8 cellular contexts compared by ENCODE assay signal in genomic region chr9:35114113-35114847, GRCh38. TPM values are rescaled to one million over a fixed set of nuclear protein-coding genes. Genes with fewer than 3 reads are reported as not detected.
DNase-seq lines count a peak whose midpoint lies in the region; ATAC-seq and TF ChIP-seq lines count a peak whose summit lies in the region.

No MANE protein-coding gene starts in this region.

- H3K4me2 ChIP-seq in fibroblast of lung (ENCODE audit: extremely low read depth, insufficient read depth, low read length) = peak overlapping the region; percentile 100

- ATAC-seq in HG03378 (IDR thresholded peaks at IDR 0.05; ENCODE audit: unreplicated experiment) = peak; percentile 24
- peak; percentile 2 to 12 for ATAC-seq in activated T-cell treated with anti-CD3 and anti-CD28 coated beads, Interleukin-2, amount 50 U/mL, for 72 hours (replicated peaks in 1 of 2)
- peak; percentile 31 for ATAC-seq in naive thymus-derived CD4-positive, alpha-beta T cell
- ATAC-seq in GM21786 (IDR thresholded peaks at IDR 0.05; ENCODE audit: unreplicated experiment) = no peak

- intact Hi-C loops in naive thymus-derived CD4-positive, alpha-beta T cell (cut with micrococcal nuclease) = loop anchor here (2.0 to 10.0 kb wide), 12 partner anchors 301 to 1949 kb away; partner anchors contain the start of genes B4GALT1 (in 1 of the 2), CCDC107 (in 1 of the 2), CCL27 (in 1 of the 2) and CLTA (in 1 of the 2)

- peak overlapping the region; percentile 25 for H2AFZ ChIP-seq in fibroblast of lung (ENCODE audit: low read length)

- no peaks in the 10 kb centered on the region for H3K9me3 Mint-ChIP-seq in activated T-cell treated with anti-CD3 and anti-CD28 coated beads, Interleukin-2, amount 50 U/mL, for 72 hours
- no peaks in the 10 kb centered on the region for H3K9me3 Mint-ChIP-seq in naive thymus-derived CD4-positive, alpha-beta T cell

- H3K36me3 ChIP-seq in fibroblast of lung (ENCODE audit: control insufficient read depth, insufficient read depth, low read length) = no peaks in the 10 kb centered on the region
- no peaks in the 10 kb centered on the region for H3K36me3 ChIP-seq in naive thymus-derived CD4-positive, alpha-beta T cell (ENCODE audit: control insufficient read depth in 2 of 3, insufficient read depth in 3 of 3, low read length in 3 of 3)
- H3K36me3 ChIP-seq in subcutaneous abdominal adipose tissue (ENCODE audit: control insufficient read depth in 5 of 5, insufficient read depth in 5 of 5, low read length in 5 of 5) = no peaks in the 10 kb centered on the region

- H3K36me3 Mint-ChIP-seq in activated T-cell treated with anti-CD3 and anti-CD28 coated beads, Interleukin-2, amount 50 U/mL, for 72 hours (ENCODE audit: insufficient read depth in 2 of 2) = no peaks in the 10 kb centered on the region
- peaks cover 0 to 5% (median 0%) of the 10 kb centered on the region in 5 donors for H3K36me3 Mint-ChIP-seq in naive thymus-derived CD4-positive, alpha-beta T cell

- H4K20me1 ChIP-seq in fibroblast of lung (ENCODE audit: control insufficient read depth, extremely low read depth, insufficient read depth, low read length) = no peaks in the 10 kb centered on the region

- CTCF ChIA-PET in naive thymus-derived CD4-positive, alpha-beta T cell (lab: Charles Lee) = interaction anchor here (0.6 to 2.9 kb wide), 6 partner anchors 11 to 733 kb away, joined by 3 to 14 read pairs (median 4); partner anchors contain the start of genes PIGO and STOML2

- H3K4me1 ChIP-seq in fibroblast of lung (ENCODE audit: control insufficient read depth, extremely low read depth, insufficient read depth, low read length) (peaks cover 26% of the 10 kb centered on the region), subcutaneous abdominal adipose tissue (ENCODE audit: control insufficient read depth in 5 of 5, insufficient read depth in 5 of 5, low read length in 5 of 5) (peaks cover 13 to 72% (median 64%) of the 10 kb centered on the region in 5 donors)
- peaks cover 40 to 46% of the 10 kb centered on the region in 2 donors for H3K4me1 ChIP-seq in naive thymus-derived CD4-positive, alpha-beta T cell (ENCODE audit: control insufficient read depth in 2 of 2, insufficient read depth in 2 of 2, low read length in 2 of 2)

- H3K9me3 ChIP-seq in fibroblast of lung (ENCODE audit: control insufficient read depth, insufficient read depth, low read depth, low read length) (no peaks in the 10 kb centered on the region), subcutaneous abdominal adipose tissue (ENCODE audit: control insufficient read depth in 5 of 5, low read length in 5 of 5) (no peaks in the 10 kb centered on the region)
- no peaks in the 10 kb centered on the region for H3K9me3 ChIP-seq in naive thymus-derived CD4-positive, alpha-beta T cell (ENCODE audit: control insufficient read depth in 2 of 3, low read length in 3 of 3)

- H3K27me3 ChIP-seq in fibroblast of lung (ENCODE audit: control insufficient read depth, insufficient read depth, low read length) (no peaks in the 10 kb centered on the region), subcutaneous abdominal adipose tissue (ENCODE audit: control insufficient read depth in 5 of 5, insufficient read depth in 4 of 5, low read length in 5 of 5) (no peaks in the 10 kb centered on the region)
- H3K27me3 ChIP-seq in naive thymus-derived CD4-positive, alpha-beta T cell (ENCODE audit: control insufficient read depth in 2 of 2, insufficient read depth in 2 of 2, low read length in 2 of 2) = no peaks in the 10 kb centered on the region

- H3K27ac ChIP-seq in fibroblast of lung (ENCODE audit: insufficient read depth, low read length) = peak overlapping the region; percentile 94
- peak overlapping the region; percentile 79 for H3K27ac ChIP-seq in naive thymus-derived CD4-positive, alpha-beta T cell (ENCODE audit: low read depth, low read length)
- peak overlapping the region; percentile 81 for H3K27ac ChIP-seq in subcutaneous abdominal adipose tissue (ENCODE audit: low read depth, low read length)

- peak overlapping the region; percentile 80 to 97 for H3K4me3 Mint-ChIP-seq in activated T-cell treated with anti-CD3 and anti-CD28 coated beads, Interleukin-2, amount 50 U/mL, for 72 hours
- peak overlapping the region; percentile 88 to 100 (median 93) for H3K4me3 Mint-ChIP-seq in naive thymus-derived CD4-positive, alpha-beta T cell

- H3K9ac ChIP-seq in fibroblast of lung (ENCODE audit: insufficient read depth, low read length) (peak overlapping the region; percentile 69), subcutaneous abdominal adipose tissue (ENCODE audit: low read length in 5 of 5) (peak overlapping the region; percentile 68 to 87 (median 76))

- peak overlapping the region; percentile 70 to 93 (median 82) for H3K4me3 ChIP-seq in fibroblast of lung (replicated peaks in 1 of 4; ENCODE audit: control extremely low read depth in 1 of 4, insufficient read depth in 1 of 4, low read depth in 3 of 4, low read length in 4 of 4)
- H3K4me3 ChIP-seq in naive thymus-derived CD4-positive, alpha-beta T cell (ENCODE audit: low read length) = peak overlapping the region; percentile 82
- peak overlapping the region; percentile 83 to 96 (median 90) for H3K4me3 ChIP-seq in subcutaneous abdominal adipose tissue (ENCODE audit: low read depth in 1 of 5, low read length in 5 of 5)

- TF ChIP-seq CTCF in fibroblast of lung (conservative IDR thresholded peaks at IDR 0.05 in 1 of 2, IDR thresholded peaks at IDR 0.05 in 1 of 2; ENCODE audit: low read depth in 1 of 2, low read length in 2 of 2) = no peak

- peak overlapping the region; percentile 88 for H3K27ac Mint-ChIP-seq in activated T-cell treated with anti-CD3 and anti-CD28 coated beads, Interleukin-2, amount 50 U/mL, for 72 hours
- peak overlapping the region; percentile 37 to 98 (median 92) for H3K27ac Mint-ChIP-seq in naive thymus-derived CD4-positive, alpha-beta T cell

- H3K4me1 Mint-ChIP-seq in activated T-cell treated with anti-CD3 and anti-CD28 coated beads, Interleukin-2, amount 50 U/mL, for 72 hours (ENCODE audit: low read depth) = peaks cover 67% of the 10 kb centered on the region
- peaks cover 36 to 69% (median 64%) of the 10 kb centered on the region in 7 donors for H3K4me1 Mint-ChIP-seq in naive thymus-derived CD4-positive, alpha-beta T cell

- DNase-seq in CMK (ENCODE audit: low read depth) = peak; percentile 75
- DNase-seq in OCI-M2 (lab: John Stamatoyannopoulos, UW; ENCODE audit: unreplicated experiment) = peak; percentile 51
- peak; percentile 71 to 72 for DNase-seq in activated T-cell treated with anti-CD3 and anti-CD28 coated beads, Interleukin-2, amount 50 U/mL, for 72 hours
- DNase-seq in fibroblast of lung (ENCODE audit: low read depth in 2 of 2) = peak; percentile 94 to 98
- peak; percentile 30 to 82 (median 54) for DNase-seq in naive thymus-derived CD4-positive, alpha-beta T cell

- H3K27me3 Mint-ChIP-seq in activated T-cell treated with anti-CD3 and anti-CD28 coated beads, Interleukin-2, amount 50 U/mL, for 72 hours (ENCODE audit: low read depth) = no peaks in the 10 kb centered on the region
- H3K27me3 Mint-ChIP-seq in naive thymus-derived CD4-positive, alpha-beta T cell = peaks cover 0 to 4% (median 0%) of the 10 kb centered on the region in 5 donors

- H3K79me2 ChIP-seq in fibroblast of lung (ENCODE audit: control insufficient read depth, insufficient read depth, low read length) = peaks cover 32% of the 10 kb centered on the region

- POLR2A ChIA-PET in naive thymus-derived CD4-positive, alpha-beta T cell (lab: Charles Lee) = interaction anchor here (1.8 to 4.6 kb wide), 2 partner anchors 11 to 42 kb away, joined by 11 to 32 read pairs; partner anchors contain the start of genes STOML2 and VCP

RNA-seq across cellular contexts. Expression of gene ATOSB, which starts 1.4 kb away (rescaled TPM):
- 10 to 100 TPM in 1 of 2 donors, 1 to 10 TPM in 1; 8.3 to 11.3 TPM for total RNA-seq in activated T-cell treated with anti-CD3 and anti-CD28 coated beads, Interleukin-2, amount 50 U/mL, for 72 hours
- total RNA-seq in fibroblast of lung = 8.7 and 18.2 TPM in 2 replicates
- 24.5 and 25.4 TPM in 2 replicates for polyA plus RNA-seq in fibroblast of lung
- polyA plus RNA-seq in fibroblast of lung (2012) = 17.8 and 23.4 TPM in 2 replicates
- polyA minus RNA-seq in fibroblast of lung (ENCODE audit: low replicate concordance) = 40.4 and 43.1 TPM in 2 replicates
- total RNA-seq in naive thymus-derived CD4-positive, alpha-beta T cell = 10 to 100 TPM in 2 of 5 experiments, 1 to 10 TPM in 3; 5.9 to 26.0 (median 6.6) TPM
- 1 to 10 TPM in 1 of 2 donors, under 1 TPM in 1; 0.95 to 3.4 TPM for polyA plus RNA-seq in naive thymus-derived CD4-positive, alpha-beta T cell

RNA-seq across cellular contexts. Expression of gene STOML2, which starts 11.3 kb away (rescaled TPM):
- 100 to 1,000 TPM; 151 to 169 TPM for total RNA-seq in activated T-cell treated with anti-CD3 and anti-CD28 coated beads, Interleukin-2, amount 50 U/mL, for 72 hours
- 170 and 178 TPM in 2 replicates for total RNA-seq in fibroblast of lung
- 94.0 and 144 TPM in 2 replicates for polyA plus RNA-seq in fibroblast of lung
- polyA plus RNA-seq in fibroblast of lung (2012) = 100 and 153 TPM in 2 replicates
- 141 and 161 TPM in 2 replicates for polyA minus RNA-seq in fibroblast of lung (ENCODE audit: low replicate concordance)
- 100 to 1,000 TPM in 1 of 5 experiments, 10 to 100 TPM in 4; 34.7 to 126 (median 44.9) TPM for total RNA-seq in naive thymus-derived CD4-positive, alpha-beta T cell
- 10 to 100 TPM; 85.6 to 88.8 TPM for polyA plus RNA-seq in naive thymus-derived CD4-positive, alpha-beta T cell

RNA-seq across cellular contexts. Expression of gene PIGO, which starts 17.9 kb away (rescaled TPM):
- total RNA-seq in activated T-cell treated with anti-CD3 and anti-CD28 coated beads, Interleukin-2, amount 50 U/mL, for 72 hours = 10 to 100 TPM; 25.6 to 27.9 TPM
- 7.4 and 14.0 TPM in 2 replicates for total RNA-seq in fibroblast of lung
- 14.8 and 18.6 TPM in 2 replicates for polyA plus RNA-seq in fibroblast of lung
- polyA plus RNA-seq in fibroblast of lung (2012) = 13.7 and 15.7 TPM in 2 replicates
- polyA minus RNA-seq in fibroblast of lung (ENCODE audit: low replicate concordance) = 29.3 and 54.6 TPM in 2 replicates
- total RNA-seq in naive thymus-derived CD4-positive, alpha-beta T cell = 10 to 100 TPM; 27.1 to 36.0 (median 29.9) TPM
- 10 to 100 TPM; 27.4 to 30.6 TPM for polyA plus RNA-seq in naive thymus-derived CD4-positive, alpha-beta T cell

RNA-seq across cellular contexts. Expression of gene FANCG, which starts 34.5 kb away (rescaled TPM):
- 100 to 1,000 TPM in 1 of 2 donors, 10 to 100 TPM in 1; 94.8 to 116 TPM for total RNA-seq in activated T-cell treated with anti-CD3 and anti-CD28 coated beads, Interleukin-2, amount 50 U/mL, for 72 hours
- total RNA-seq in fibroblast of lung = 9.2 and 12.2 TPM in 2 replicates
- polyA plus RNA-seq in fibroblast of lung = 6.6 and 19.4 TPM in 2 replicates
- polyA plus RNA-seq in fibroblast of lung (2012) = 9.7 and 29.3 TPM in 2 replicates
- polyA minus RNA-seq in fibroblast of lung (ENCODE audit: low replicate concordance) = 14.7 and 26.7 TPM in 2 replicates
- total RNA-seq in naive thymus-derived CD4-positive, alpha-beta T cell = 10 to 100 TPM; 19.6 to 84.9 (median 26.7) TPM
- polyA plus RNA-seq in naive thymus-derived CD4-positive, alpha-beta T cell = 10 to 100 TPM in 1 of 2 donors, 1 to 10 TPM in 1; 8.7 to 12.6 TPM

RNA-seq across cellular contexts. Expression of gene VCP, which starts 41.9 kb away (rescaled TPM):
- 100 to 1,000 TPM; 190 to 199 TPM for total RNA-seq in activated T-cell treated with anti-CD3 and anti-CD28 coated beads, Interleukin-2, amount 50 U/mL, for 72 hours
- 220 and 340 TPM in 2 replicates for total RNA-seq in fibroblast of lung
- polyA plus RNA-seq in fibroblast of lung = 298 and 306 TPM in 2 replicates
- 323 and 361 TPM in 2 replicates for polyA plus RNA-seq in fibroblast of lung (2012)
- polyA minus RNA-seq in fibroblast of lung (ENCODE audit: low replicate concordance) = 669 and 750 TPM in 2 replicates
- total RNA-seq in naive thymus-derived CD4-positive, alpha-beta T cell = 100 to 1,000 TPM; 138 to 259 (median 202) TPM
- polyA plus RNA-seq in naive thymus-derived CD4-positive, alpha-beta T cell = 100 to 1,000 TPM; 134 to 198 TPM
